ENCODE assay signal across 11 cellular contexts in the genomic region with DNA sequence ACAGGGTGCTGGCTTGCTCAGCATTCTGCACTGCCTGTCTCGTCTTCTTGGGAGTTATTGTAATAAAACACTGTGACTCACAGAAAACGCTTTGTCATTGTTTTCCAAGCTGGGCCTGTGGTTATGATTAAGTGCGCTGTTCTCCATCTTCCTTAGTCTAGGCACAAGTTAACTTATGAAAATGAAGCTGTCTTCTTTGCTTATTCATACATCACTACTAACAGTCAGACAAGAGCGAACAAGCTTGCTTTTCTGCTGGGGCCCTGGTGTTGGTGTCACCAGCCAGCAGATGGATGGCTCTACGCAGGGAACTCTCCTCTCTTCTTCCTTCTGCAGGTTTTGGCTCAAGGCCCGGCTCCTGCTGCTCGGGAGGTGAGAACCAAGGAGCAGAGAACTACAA.
DNase-seq lines count a peak whose midpoint lies in the region; ATAC-seq and TF ChIP-seq lines count a peak whose summit lies in the region.
"Had no signal": no experiment of that assay in that cellular context is flagged by ENCODE, and none has a peak within 500 bp of the region (broad histone marks: within the 10 kb centered on the region; RNA-seq: fewer than 3 reads in every experiment).

No MANE protein-coding gene starts in this region.

- peaks cover 15% of the 10 kb centered on the region for H3F3A ChIP-seq in PC-9 (ENCODE audit: insufficient read depth, low read depth)

- TF ChIP-seq CTCF in PC-9 (conservative IDR thresholded peaks at IDR 0.05) (no peak), GM20000 (IDR thresholded peaks at IDR 0.05; ENCODE audit: extremely low read depth, missing control alignments) (no peak)

- H3K27me3 Mint-ChIP-seq in stimulated activated naive B cell treated with anti-CD40 and anti-IgM and Interleukin-4, amounts not matched to agents 10 μg/mL and 1 μg/mL and 100 μg/mL, for 72 hours: peaks cover 0 to 4% of the 10 kb centered on the region in 2 donors
- no peaks in the 10 kb centered on the region for H3K27me3 Mint-ChIP-seq in stimulated activated naive CD8-positive, alpha-beta T cell treated with anti-CD3 and anti-CD28 coated beads, Interleukin-15, amount 100 ng/mL, for 72 hours

- intact Hi-C loops in PC-9 (cut with micrococcal nuclease; ENCODE audit: unreplicated experiment): no loop called here

- H3K27ac Mint-ChIP-seq in stimulated activated naive B cell treated with anti-CD40 and anti-IgM and Interleukin-4, amounts not matched to agents 10 μg/mL and 1 μg/mL and 100 μg/mL, for 72 hours: peak overlapping the region; percentile 14
- H3K27ac Mint-ChIP-seq in stimulated activated naive CD8-positive, alpha-beta T cell treated with anti-CD3 and anti-CD28 coated beads, Interleukin-15, amount 100 ng/mL, for 72 hours: peak overlapping the region in 1 of 2 donors; percentile 57

- no peak overlapping the region for H3K4me3 Mint-ChIP-seq in stimulated activated naive B cell treated with anti-CD40 and anti-IgM and Interleukin-4, amounts not matched to agents 10 μg/mL and 1 μg/mL and 100 μg/mL, for 72 hours
- H3K4me3 Mint-ChIP-seq in stimulated activated naive CD8-positive, alpha-beta T cell treated with anti-CD3 and anti-CD28 coated beads, Interleukin-15, amount 100 ng/mL, for 72 hours: no peak overlapping the region

- CTCF ChIA-PET in PC-9 (lab: Charles Lee): interaction anchor here (0.5 kb wide), 1 partner anchor 18 kb away, joined by 19 read pairs; no protein-coding TSS in a partner anchor

- H3K4me2 ChIP-seq in PC-9: peak overlapping the region; percentile 59

- H3K9me3 ChIP-seq in PC-9 (ENCODE audit: insufficient read depth, low read depth): no peaks in the 10 kb centered on the region; the same call in 1 of the 2 replicates
- H3K9me3 ChIP-seq: body of pancreas had no signal

- no TSS peak for BruUV-seq in PC-9 (replicated peaks; lab: Mats Ljungman, UMichigan)

- POLR2A ChIA-PET in PC-9 (lab: Charles Lee; ENCODE audit: unreplicated experiment): no interaction called here

- peaks cover 15 to 18% of the 10 kb centered on the region in 2 donors for H3K4me1 Mint-ChIP-seq in stimulated activated naive B cell treated with anti-CD40 and anti-IgM and Interleukin-4, amounts not matched to agents 10 μg/mL and 1 μg/mL and 100 μg/mL, for 72 hours
- H3K4me1 Mint-ChIP-seq in stimulated activated naive CD8-positive, alpha-beta T cell treated with anti-CD3 and anti-CD28 coated beads, Interleukin-15, amount 100 ng/mL, for 72 hours: no peaks in the 10 kb centered on the region

- no peaks in the 10 kb centered on the region for H3K27me3 ChIP-seq in PC-9 (ENCODE audit: insufficient read depth, low read depth)
- H3K27me3 ChIP-seq: body of pancreas had no signal

- H3K79me2 ChIP-seq in PC-9 (ENCODE audit: low read depth): no peaks in the 10 kb centered on the region
- H3K79me2 ChIP-seq: parathyroid adenoma had no signal

- H3K9me3 Mint-ChIP-seq in stimulated activated naive B cell treated with anti-CD40 and anti-IgM and Interleukin-4, amounts not matched to agents 10 μg/mL and 1 μg/mL and 100 μg/mL, for 72 hours: no peaks in the 10 kb centered on the region
- H3K9me3 Mint-ChIP-seq in stimulated activated naive CD8-positive, alpha-beta T cell treated with anti-CD3 and anti-CD28 coated beads, Interleukin-15, amount 100 ng/mL, for 72 hours: peaks cover 0 to 10% of the 10 kb centered on the region in 2 donors

- H3K27ac ChIP-seq in PC-9: peak overlapping the region; percentile 72
- H3K27ac ChIP-seq: body of pancreas, parathyroid adenoma had no signal

- no peaks in the 10 kb centered on the region for H4K20me1 ChIP-seq in PC-9 (ENCODE audit: insufficient read depth)

- H3K4me1 ChIP-seq in PC-9 (replicated peaks; ENCODE audit: insufficient read depth): peaks cover 24% of the 10 kb centered on the region
- H3K4me1 ChIP-seq: body of pancreas, parathyroid adenoma had no signal

- peaks cover 1 to 18% of the 10 kb centered on the region in 2 donors for H3K36me3 Mint-ChIP-seq in stimulated activated naive B cell treated with anti-CD40 and anti-IgM and Interleukin-4, amounts not matched to agents 10 μg/mL and 1 μg/mL and 100 μg/mL, for 72 hours

- ATAC-seq in stimulated activated naive B cell treated with anti-CD40 and anti-IgM and Interleukin-4, amounts not matched to agents 10 μg/mL and 1 μg/mL and 100 μg/mL, for 72 hours (replicated peaks): peak in 1 of 2 donors; percentile 34
- no peak for ATAC-seq in stimulated activated naive CD8-positive, alpha-beta T cell treated with anti-CD3 and anti-CD28 coated beads, Interleukin-15, amount 100 ng/mL, for 72 hours
- ATAC-seq: body of pancreas had no signal

- H2AFZ ChIP-seq in PC-9: peak overlapping the region; percentile 67; the same call in 1 of the 2 replicates
- H2AFZ ChIP-seq: parathyroid adenoma had no signal

- DNase-seq in NCI-H345 (lab: John Stamatoyannopoulos, UW): peak; percentile 37
- no peak for DNase-seq in NCI-H345 treated with DMSO at 0.1 percent for 48 hours (lab: John Stamatoyannopoulos, UW; ENCODE audit: unreplicated experiment)
- peak; percentile 47 to 86 for DNase-seq in PC-9
- DNase-seq in fibroblast of peridontal ligament (ENCODE audit: extremely low read depth): peak; percentile 60
- DNase-seq in stimulated activated naive B cell treated with anti-CD40 and anti-IgM and Interleukin-4, amounts not matched to agents 10 μg/mL and 1 μg/mL and 100 μg/mL, for 72 hours: no peak
- DNase-seq in GM20000 (ENCODE audit: low spot score): no peak
- DNase-seq in stimulated activated naive CD8-positive, alpha-beta T cell treated with anti-CD3 and anti-CD28 coated beads, Interleukin-15, amount 100 ng/mL, for 72 hours: no peak
- DNase-seq in iPS-NIHi11 (ENCODE audit: low spot score): no peak
- DNase-seq: body of pancreas, NCI-H2029 treated with DMSO at 0.1 percent for 48 hours had no signal

- no peak overlapping the region for H3K4me3 ChIP-seq in PC-9
- H3K4me3 ChIP-seq: body of pancreas had no signal

- H3K9me2 ChIP-seq in PC-9 (ENCODE audit: insufficient read depth): no peaks in the 10 kb centered on the region

- no peaks in the 10 kb centered on the region for H3K36me3 ChIP-seq in PC-9 (ENCODE audit: low read depth)

Comparison
In these comparisons a context has a peak if more than half of its experiments do, and no peak if none do; other contexts are left out.
1. DNase-seq: peak in NCI-H345 (single experiment), PC-9 (2 of 2) and fibroblast of peridontal ligament (single experiment); none in NCI-H345 treated with DMSO at 0.1 percent for 48 hours (single experiment), stimulated activated naive B cell treated with anti-CD40 and anti-IgM and Interleukin-4, amounts not matched to agents 10 μg/mL and 1 μg/mL and 100 μg/mL, for 72 hours (single experiment), GM20000 (single experiment), stimulated activated naive CD8-positive, alpha-beta T cell treated with anti-CD3 and anti-CD28 coated beads, Interleukin-15, amount 100 ng/mL, for 72 hours (0 of 2) and iPS-NIHi11 (single experiment).